Comparison of ENCODE assay signal across 20 cellular contexts in genomic region chr5:162444129-162444762, GRCh38.
"Had no signal": no experiment of that assay in that cellular context is flagged by ENCODE, and none has a peak within 500 bp of the region (broad histone marks: within the 10 kb centered on the region; RNA-seq: fewer than 3 reads in every experiment).

No MANE protein-coding gene starts in this region.

- H3K9me3 ChIP-seq: SK-N-SH had no signal

- DNase-seq: KBM-7, MV-4-11, NCI-H1048, NCI-H1105, NCI-H1417, NCI-H1436 treated with DMSO at 0.1 percent for 48 hours, NCI-H1694, NCI-H187 treated with DMSO at 0.1 percent for 48 hours, NCI-H2029 treated with DMSO at 0.1 percent for 48 hours, NCI-H2171 treated with DMSO at 0.1 percent for 48 hours, NCI-H524, NCI-H526 treated with DMSO at 0.1 percent for 48 hours, NCI-H748 treated with DMSO at 0.1 percent for 48 hours, PC-3, SHP77, SK-N-SH, SW 1271, T-cell had no signal

- H3K4me2 ChIP-seq: SK-N-SH had no signal

- ATAC-seq: Panc1, PC-3, T-cell had no signal

- H3K27ac ChIP-seq: RWPE1 had no signal

- H3K9ac ChIP-seq: SK-N-SH had no signal
